ENCODE assay signal across 11 cellular contexts in the genomic region with DNA sequence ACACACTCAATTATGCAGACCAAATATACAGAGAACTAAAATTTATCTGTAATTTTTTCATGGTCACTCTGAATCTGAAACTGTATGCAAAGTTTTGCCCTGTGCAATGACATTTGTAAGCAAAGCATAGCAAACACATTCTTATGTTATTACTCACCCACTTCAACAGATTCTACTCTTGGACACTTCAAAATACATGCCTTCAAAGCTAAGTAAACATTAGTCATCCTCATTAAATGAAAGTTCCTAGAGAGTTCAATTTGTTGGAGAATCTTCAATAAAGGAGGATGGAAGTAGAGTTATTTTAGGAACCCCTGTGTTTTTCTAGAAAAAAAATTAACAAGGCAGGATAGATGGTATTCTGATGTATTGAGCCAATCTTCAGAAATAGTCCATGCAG.
DNase-seq lines count a peak whose midpoint lies in the region; ATAC-seq, FAIRE-seq and TF ChIP-seq lines count a peak whose summit lies in the region.
"Had no signal": no experiment of that assay in that cellular context is flagged by ENCODE, and none has a peak within 500 bp of the region (broad histone marks: within the 10 kb centered on the region; RNA-seq: fewer than 3 reads in every experiment).

No MANE protein-coding gene starts in this region.

- no peaks in the 10 kb centered on the region for H3K9me3 ChIP-seq in heart right ventricle

- intact Hi-C loops in heart right ventricle (cut with DNase I) = no loop called here
- intact Hi-C loops in Right ventricle myocardium inferior (cut with DNase I) = no loop called here

- no peak overlapping the region for H3K4me3 ChIP-seq in heart right ventricle

- H3K27ac ChIP-seq in heart right ventricle = no peak overlapping the region

- peaks cover 0 to 4% (median 0%) of the 10 kb centered on the region in 9 donors for H3K4me1 ChIP-seq in heart right ventricle

- FAIRE-seq in urothelium cell line (lab: Jason Lieb, UNC) = peak; percentile 97
- FAIRE-seq: H1 had no signal

- no peak for TF ChIP-seq CTCF in heart right ventricle (IDR thresholded peaks at IDR 0.05)

- H3K27me3 ChIP-seq in heart right ventricle = no peaks in the 10 kb centered on the region

- H3K36me3 ChIP-seq in heart right ventricle = no peaks in the 10 kb centered on the region

- DNase-seq in heart right ventricle (no peak), Right ventricle myocardium inferior (ENCODE audit: missing footprints) (no peak), NCI-H226 (peak; percentile 65), urothelium cell line (ENCODE audit: low spot score) (peak; percentile 76), left lobe of liver (ENCODE audit: low spot score) (no peak), hepatic stellate cell (ENCODE audit: low spot score) (no peak)
- DNase-seq in activated CD8-positive, alpha-beta memory T cell treated with anti-CD3 and anti-CD28 coated beads, Interleukin-2, amount 50 U/mL, for 48 hours = no peak
- DNase-seq: glutamatergic neuron, NCI-H2081 treated with DMSO at 0.1 percent for 48 hours had no signal

- ATAC-seq in heart right ventricle (peak in 6 of 8 donors; percentile 16 to 79 (median 61)), Right ventricle myocardium inferior (no peak), esophagus mucosa (peak; percentile 93), left lobe of liver (no peak)

Comparison
In these comparisons a context has a peak if more than half of its experiments do, and no peak if none do; other contexts are left out.
1. ATAC-seq: peak in heart right ventricle (6 of 8) and esophagus mucosa (single experiment); none in Right ventricle myocardium inferior (single experiment) and left lobe of liver (single experiment).
2. DNase-seq: peak in NCI-H226 (single experiment) and urothelium cell line (single experiment); none in heart right ventricle (0 of 2), Right ventricle myocardium inferior (single experiment), left lobe of liver (single experiment), hepatic stellate cell (single experiment) and activated CD8-positive, alpha-beta memory T cell treated with anti-CD3 and anti-CD28 coated beads, Interleukin-2, amount 50 U/mL, for 48 hours (single experiment).